In genomic region chr15:70742928-70743327, GRCh38 we compare ENCODE assay signal across 12 cellular contexts. TPM values are rescaled to one million over a fixed set of nuclear protein-coding genes. Genes with fewer than 3 reads are reported as not detected.
A peak's percentile ranks its signal among the peaks of the same experiment; 100 is the strongest.
DNase-seq lines count a peak whose midpoint lies in the region; ATAC-seq and TF ChIP-seq lines count a peak whose summit lies in the region.
"Had no signal": no experiment of that assay in that cellular context is flagged by ENCODE, and none has a peak within 500 bp of the region (broad histone marks: within the 10 kb centered on the region; RNA-seq: fewer than 3 reads in every experiment).

No MANE protein-coding gene starts in this region.

- CTCF ChIA-PET in activated CD4-positive, alpha-beta T cell treated with anti-CD3 and anti-CD28 coated beads for 36 hours (lab: Charles Lee) = interaction anchor here (3.2 kb wide), 1 partner anchor 20 kb away, joined by 12 read pairs; no protein-coding TSS in a partner anchor

- H3K36me3 ChIP-seq in heart right ventricle = no peaks in the 10 kb centered on the region
- H3K36me3 ChIP-seq in muscle layer of colon (ENCODE audit: insufficient read depth, low read length) = no peaks in the 10 kb centered on the region
- H3K36me3 ChIP-seq in uterus = no peaks in the 10 kb centered on the region

- H3K27ac ChIP-seq in heart right ventricle = peak overlapping the region; percentile 12 to 88 (median 79)
- peak overlapping the region; percentile 15 for H3K27ac ChIP-seq in muscle layer of colon (ENCODE audit: low read depth, low read length)
- H3K27ac ChIP-seq in uterus = peak overlapping the region; percentile 85 to 92

- peaks cover 4 to 76% (median 48%) of the 10 kb centered on the region in 9 donors for H3K4me1 ChIP-seq in heart right ventricle
- peaks cover 25% of the 10 kb centered on the region for H3K4me1 ChIP-seq in muscle layer of colon (ENCODE audit: insufficient read depth, low read length)
- H3K4me1 ChIP-seq in uterus = no peaks in the 10 kb centered on the region

- no peak overlapping the region for H3K9ac ChIP-seq in muscle layer of colon (ENCODE audit: low read length)

- H3K27me3 ChIP-seq in heart right ventricle (no peaks in the 10 kb centered on the region), muscle layer of colon (ENCODE audit: control insufficient read depth in 1 of 2, insufficient read depth in 2 of 2, low read length in 2 of 2) (no peaks in the 10 kb centered on the region), uterus (no peaks in the 10 kb centered on the region)

- DNase-seq in heart right ventricle (no peak), Right ventricle myocardium inferior (ENCODE audit: missing footprints) (no peak), chondrocyte (ENCODE audit: low spot score) (no peak), uterus (no peak), HK-2 (ENCODE audit: unreplicated experiment) (no peak), NCI-H82 treated with DMSO at 0.1 percent for 48 hours (lab: John Stamatoyannopoulos, UW; ENCODE audit: unreplicated experiment) (no peak)
- DNase-seq in activated CD4-positive, alpha-beta T cell treated with anti-CD3 and anti-CD28 coated beads for 36 hours = no peak
- DNase-seq: activated naive CD8-positive, alpha-beta T cell treated with anti-CD3 and anti-CD28 coated beads, Interleukin-2, amount 10 ng/mL, durations not matched to agents 7 days and 5 days; NCI-H526; occipital lobe; T-helper 2 cell had no signal

- 45 to 46% methylated on average over 3 of the region's 3 CpGs for WGBS in heart right ventricle, 2 donors

- peak overlapping the region in 3 of 10 donors; percentile 42 to 57 (median 53) for H3K4me3 ChIP-seq in heart right ventricle
- no peak overlapping the region for H3K4me3 ChIP-seq in muscle layer of colon (ENCODE audit: low read depth in 1 of 2, low read length in 2 of 2)
- H3K4me3 ChIP-seq in uterus = no peak overlapping the region

- POLR2A ChIA-PET in activated CD4-positive, alpha-beta T cell treated with anti-CD3 and anti-CD28 coated beads for 36 hours (lab: Charles Lee) = no interaction called here

- ATAC-seq in heart right ventricle (no peak), Right ventricle myocardium inferior (no peak)
- ATAC-seq in activated CD4-positive, alpha-beta T cell treated with anti-CD3 and anti-CD28 coated beads for 36 hours = no peak

- H3K27ac Mint-ChIP-seq in chondrocyte (ENCODE audit: unreplicated experiment) = peak overlapping the region; percentile 75
- H3K27ac Mint-ChIP-seq in activated CD4-positive, alpha-beta T cell treated with anti-CD3 and anti-CD28 coated beads for 36 hours = no peak overlapping the region
- H3K27ac Mint-ChIP-seq: activated naive CD8-positive, alpha-beta T cell treated with anti-CD3 and anti-CD28 coated beads, Interleukin-2, amount 10 ng/mL, durations not matched to agents 7 days and 5 days had no signal

- peaks cover 3% of the 10 kb centered on the region for H3K36me3 Mint-ChIP-seq in chondrocyte (ENCODE audit: low read depth)
- no peaks in the 10 kb centered on the region for H3K36me3 Mint-ChIP-seq in activated CD4-positive, alpha-beta T cell treated with anti-CD3 and anti-CD28 coated beads for 36 hours (ENCODE audit: low read depth)
- H3K36me3 Mint-ChIP-seq: activated naive CD8-positive, alpha-beta T cell treated with anti-CD3 and anti-CD28 coated beads, Interleukin-2, amount 10 ng/mL, durations not matched to agents 7 days and 5 days had no signal

- no peak for TF ChIP-seq POLR2A in uterus (IDR thresholded peaks at IDR 0.05)

- H3K9me3 ChIP-seq in heart right ventricle (no peaks in the 10 kb centered on the region), muscle layer of colon (ENCODE audit: low read length) (no peaks in the 10 kb centered on the region), uterus (no peaks in the 10 kb centered on the region)

- H3K4me3 Mint-ChIP-seq in chondrocyte (ENCODE audit: unreplicated experiment) = no peak overlapping the region
- no peak overlapping the region for H3K4me3 Mint-ChIP-seq in activated CD4-positive, alpha-beta T cell treated with anti-CD3 and anti-CD28 coated beads for 36 hours
- H3K4me3 Mint-ChIP-seq: activated naive CD8-positive, alpha-beta T cell treated with anti-CD3 and anti-CD28 coated beads, Interleukin-2, amount 10 ng/mL, durations not matched to agents 7 days and 5 days had no signal

- H3K4me1 Mint-ChIP-seq in chondrocyte (ENCODE audit: low read depth) = peaks cover 66% of the 10 kb centered on the region
- no peaks in the 10 kb centered on the region for H3K4me1 Mint-ChIP-seq in activated CD4-positive, alpha-beta T cell treated with anti-CD3 and anti-CD28 coated beads for 36 hours

- no peak for TF ChIP-seq CTCF in heart right ventricle (IDR thresholded peaks at IDR 0.05)
- no peak for TF ChIP-seq CTCF in chondrocyte (IDR thresholded peaks at IDR 0.05)
- TF ChIP-seq CTCF in uterus (IDR thresholded peaks at IDR 0.05) = no peak

- H3K27me3 Mint-ChIP-seq in chondrocyte (ENCODE audit: low read depth) = no peaks in the 10 kb centered on the region
- H3K27me3 Mint-ChIP-seq in activated CD4-positive, alpha-beta T cell treated with anti-CD3 and anti-CD28 coated beads for 36 hours = peaks cover 4% of the 10 kb centered on the region

- no peaks in the 10 kb centered on the region for H3K9me3 Mint-ChIP-seq in chondrocyte (ENCODE audit: low read depth)
- H3K9me3 Mint-ChIP-seq in activated CD4-positive, alpha-beta T cell treated with anti-CD3 and anti-CD28 coated beads for 36 hours (ENCODE audit: low read depth) = no peaks in the 10 kb centered on the region
- H3K9me3 Mint-ChIP-seq: activated naive CD8-positive, alpha-beta T cell treated with anti-CD3 and anti-CD28 coated beads, Interleukin-2, amount 10 ng/mL, durations not matched to agents 7 days and 5 days had no signal

- intact Hi-C loops in heart right ventricle (cut with DNase I) = no loop called here
- intact Hi-C loops in Right ventricle myocardium inferior (cut with DNase I) = no loop called here
- intact Hi-C loops in uterus (cut with DNase I; ENCODE audit: low total_unique reads) = no loop called here
- intact Hi-C loops in activated CD4-positive, alpha-beta T cell treated with anti-CD3 and anti-CD28 coated beads for 36 hours (cut with DNase I, micrococcal nuclease) = no loop called here

RNA-seq across cellular contexts. Expression of gene UACA, which starts 20.4 kb away (rescaled TPM):
- total RNA-seq in heart right ventricle (10 to 100 TPM; 38.4 to 60.3 (median 47.1) TPM), Right ventricle myocardium inferior (25.8 TPM), chondrocyte (171 to 275 TPM (median 249 TPM) in 3 replicates), uterus (100 to 1,000 TPM in 1 of 4 donors, 10 to 100 TPM in 3; 20.9 to 147 (median 60.6) TPM)
- 10 to 100 TPM; 14.2 to 75.4 TPM for polyA plus RNA-seq in heart right ventricle
- total RNA-seq in activated CD4-positive, alpha-beta T cell treated with anti-CD3 and anti-CD28 coated beads for 36 hours = 1 to 10 TPM; 6.6 TPM

Comparison
In these comparisons a context has a peak if more than half of its experiments do, and no peak if none do; other contexts are left out.
1. H3K27ac ChIP-seq: peak in every context shown above with its lines; median percentile 88 in uterus; 79 in heart right ventricle; 15 in muscle layer of colon.